In genomic region chr1:54777431-54777830, GRCh38 we compare ENCODE assay signal across 21 cellular contexts. TPM values are rescaled to one million over a fixed set of nuclear protein-coding genes. Genes with fewer than 3 reads are reported as not detected.
DNase-seq lines count a peak whose midpoint lies in the region; ATAC-seq and TF ChIP-seq lines count a peak whose summit lies in the region.
"Had no signal": no experiment of that assay in that cellular context is flagged by ENCODE, and none has a peak within 500 bp of the region (broad histone marks: within the 10 kb centered on the region; RNA-seq: fewer than 3 reads in every experiment).

No MANE protein-coding gene starts in this region.

- in situ Hi-C loops in transverse colon (cut with MboI; ENCODE audit: low pct_ligation_motif_present in 1 of 4, low pct_unique_long_range_greater_than_20kb in 1 of 4, low sequenced_read_pairs in 3 of 4): no loop called here

- H3K4me1 ChIP-seq in muscle layer of colon (ENCODE audit: insufficient read depth, low read length) (peaks cover 28% of the 10 kb centered on the region), transverse colon (peaks cover 15 to 27% (median 25%) of the 10 kb centered on the region in 4 donors)
- H3K4me1 ChIP-seq: A549, Caco-2 had no signal

- peaks cover 0 to 12% of the 10 kb centered on the region in 2 donors for H3K27me3 ChIP-seq in muscle layer of colon (ENCODE audit: control insufficient read depth in 1 of 2, insufficient read depth in 2 of 2, low read length in 2 of 2)
- H3K27me3 ChIP-seq in transverse colon: no peaks in the 10 kb centered on the region

- H3K9me3 ChIP-seq in muscle layer of colon (ENCODE audit: low read length) (no peaks in the 10 kb centered on the region), transverse colon (no peaks in the 10 kb centered on the region)
- H3K9me3 ChIP-seq: A549, Caco-2 had no signal

- H3K27ac ChIP-seq in muscle layer of colon (ENCODE audit: low read depth, low read length) (peak overlapping the region; percentile 21), transverse colon (peak overlapping the region; percentile 60 to 86 (median 72))
- H3K27ac ChIP-seq: A549, GM23248, SK-N-MC had no signal

- DNase-seq in left ventricle myocardium superior (no peak), left cardiac atrium (no peak), NB4 (ENCODE audit: low read depth) (peak; percentile 47), transverse colon (no peak), HCEC 1CT (no peak)
- no peak for DNase-seq in activated effector memory CD4-positive, alpha-beta T cell treated with anti-CD3 and anti-CD28 coated beads, Interleukin-2, amount 50 U/mL, for 16 hours
- DNase-seq: C1 segment of cervical spinal cord; Caco-2; CD4-positive, alpha-beta memory T cell; GM23248; H9; NCI-H1105; NCI-H1436 treated with DMSO at 0.1 percent for 48 hours; NCI-H1930; NCI-H2107; NCI-H524 treated with DMSO at 0.1 percent for 48 hours; RPMI8226; SHP77 treated with DMSO at 0.1 percent for 48 hours had no signal

- no peak overlapping the region for H3K4me3 ChIP-seq in NB4 (ENCODE audit: low read depth, low read length)
- H3K4me3 ChIP-seq in muscle layer of colon (ENCODE audit: low read depth in 1 of 2, low read length in 2 of 2): peak overlapping the region in 1 of 2 donors; percentile 1
- no peak overlapping the region for H3K4me3 ChIP-seq in transverse colon
- H3K4me3 ChIP-seq: A549, GM23248, SK-N-MC had no signal

- TF ChIP-seq POLR2A in NB4 (IDR thresholded peaks at IDR 0.05; ENCODE audit: extremely low read depth, insufficient read length) (no peak), transverse colon (IDR thresholded peaks at IDR 0.05) (no peak)

- no peak overlapping the region for H3K9ac ChIP-seq in muscle layer of colon (ENCODE audit: low read length)
- H3K9ac ChIP-seq: GM23248 had no signal

- no peak for TF ChIP-seq CTCF in NB4 (IDR thresholded peaks at IDR 0.05; ENCODE audit: low read depth, low read length)
- no peak for TF ChIP-seq CTCF in transverse colon (IDR thresholded peaks at IDR 0.05)

- ATAC-seq in left ventricle myocardium superior: peak; percentile 74
- no peak for ATAC-seq in left cardiac atrium
- ATAC-seq: A549 had no signal

- intact Hi-C loops in left ventricle myocardium superior (cut with micrococcal nuclease) (no loop called here), left cardiac atrium (cut with DNase I) (no loop called here), transverse colon (cut with DNase I; ENCODE audit: low total_unique reads) (no loop called here)

- H3K36me3 ChIP-seq in muscle layer of colon (ENCODE audit: insufficient read depth, low read length) (no peaks in the 10 kb centered on the region), transverse colon (no peaks in the 10 kb centered on the region)

- peak; percentile 17 for TF ChIP-seq EP300 in transverse colon (IDR thresholded peaks at IDR 0.05; ENCODE audit: low read depth)

- WGBS in transverse colon (ENCODE audit: low coverage in 1 of 2), 2 donors: 69 to 95% methylated on average over 3 to 4 of the region's 4 CpGs

RNA-seq across cellular contexts. Expression of gene PARS2, which starts 13.1 kb away (rescaled TPM):
- total RNA-seq in left ventricle myocardium superior (4.0 TPM), left cardiac atrium (1 to 10 TPM; 2.9 to 3.3 TPM), transverse colon (10 to 100 TPM in 1 of 4 donors, 1 to 10 TPM in 2, not detected in 1; 8.9 to 13.5 (median 9.1) TPM)

RNA-seq across cellular contexts. Expression of gene TTC22, which starts 23.7 kb away (rescaled TPM):
- total RNA-seq in left ventricle myocardium superior (0.17 TPM), left cardiac atrium (under 1 TPM; 0.31 to 0.47 TPM), transverse colon (100 to 1,000 TPM in 2 of 4 donors, 10 to 100 TPM in 2; 39.8 to 174 (median 98.4) TPM)
- total RNA-seq: GM23248 had no signal

Comparison
In these comparisons a context has a peak if more than half of its experiments do, and no peak if none do; other contexts are left out.
1. RNA of gene TTC22, which starts 23.7 kb away (total RNA-seq): 39.8 to 174 TPM in transverse colon; 0.31 to 0.47 TPM in left cardiac atrium and 0.17 TPM in left ventricle myocardium superior (single experiment); every median in the first group is over 10 times any median in the second.